1 cellular context compared by ENCODE assay signal in the genomic region with DNA sequence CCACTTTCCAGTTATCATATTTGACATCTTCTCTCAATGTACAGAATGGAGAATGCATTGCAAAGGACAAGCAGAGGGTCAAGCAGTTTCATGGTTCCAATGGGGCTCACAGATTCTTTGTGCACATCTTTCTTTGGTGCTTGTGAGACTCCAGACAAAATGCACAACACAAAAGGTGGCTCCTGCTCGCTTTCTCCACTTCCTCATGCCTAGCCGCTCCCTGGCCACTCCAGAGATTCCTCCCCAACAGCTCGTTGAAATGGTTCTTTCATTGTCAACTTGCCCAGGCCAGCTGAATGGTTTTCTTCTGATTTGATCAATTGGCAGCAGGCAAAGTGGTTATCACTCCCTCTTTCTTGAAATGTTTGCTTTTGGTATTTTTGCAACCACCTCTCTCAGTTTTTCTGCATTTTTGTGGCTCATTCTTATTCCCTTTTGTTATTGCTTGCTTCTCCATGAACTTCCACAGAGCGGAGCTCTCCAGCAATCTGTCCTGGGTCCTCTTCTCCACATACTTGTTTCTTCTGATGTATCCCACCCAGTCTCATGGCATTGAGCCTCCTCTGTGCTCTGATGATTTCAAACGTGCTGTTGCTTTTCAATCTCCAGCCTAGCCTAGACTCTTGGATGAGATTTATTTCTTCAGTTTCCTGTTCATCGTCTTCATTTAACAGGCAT.
TF ChIP-seq lines count a peak whose summit lies in the region.

No MANE protein-coding gene starts in this region.

TF ChIP-seq in H1, 55 proteins besides CTCF, POLR2A, EP300 and RAD21 (continued from another document):
- no peak for TF ChIP-seq CHD7 (IDR thresholded peaks at IDR 0.05; ENCODE audit: insufficient replicate concordance, low read length)
- no peak for TF ChIP-seq KDM4A (IDR thresholded peaks at IDR 0.05; ENCODE audit: low read depth, low read length, severe bottlenecking)
- no peak for TF ChIP-seq TAF7 (optimal IDR thresholded peaks at IDR 0.05; ENCODE audit: borderline replicate concordance, low read depth, low read length)
- no peak for TF ChIP-seq PHF8 (conservative IDR thresholded peaks at IDR 0.05; ENCODE audit: low read depth, low read length)
- TF ChIP-seq KDM1A (IDR thresholded peaks at IDR 0.05; ENCODE audit: borderline replicate concordance, low read length) = no peak
- TF ChIP-seq CTBP2 (IDR thresholded peaks at IDR 0.05; ENCODE audit: borderline replicate concordance, insufficient read depth, insufficient read length, low read length) = no peak
- TF ChIP-seq SIX5 (IDR thresholded peaks at IDR 0.05; ENCODE audit: low read depth, low read length) = no peak
- TF ChIP-seq USF2 (IDR thresholded peaks at IDR 0.05; ENCODE audit: low read length) = no peak
- TF ChIP-seq POU5F1 (IDR thresholded peaks at IDR 0.05; ENCODE audit: low read depth, low read length) = no peak
- no peak for TF ChIP-seq NRF1 (IDR thresholded peaks at IDR 0.05; ENCODE audit: low read depth, low read length)
- no peak for TF ChIP-seq HDAC2 (IDR thresholded peaks at IDR 0.05; ENCODE audit: borderline replicate concordance in 1 of 2, low read depth in 2 of 2, low read length in 2 of 2)
- no peak for TF ChIP-seq CEBPB (IDR thresholded peaks at IDR 0.05; ENCODE audit: low read depth, low read length)
- TF ChIP-seq ZNF274 (IDR thresholded peaks at IDR 0.05; ENCODE audit: borderline replicate concordance, extremely low read depth, low read length) = no peak
- no peak for TF ChIP-seq BRCA1 (IDR thresholded peaks at IDR 0.05; ENCODE audit: low read depth, low read length)
- TF ChIP-seq SIN3A (conservative IDR thresholded peaks at IDR 0.05 in 1 of 2, IDR thresholded peaks at IDR 0.05 in 1 of 2; ENCODE audit: low read depth in 1 of 2, low read length in 2 of 2) = no peak
- TF ChIP-seq, protein P1, sequence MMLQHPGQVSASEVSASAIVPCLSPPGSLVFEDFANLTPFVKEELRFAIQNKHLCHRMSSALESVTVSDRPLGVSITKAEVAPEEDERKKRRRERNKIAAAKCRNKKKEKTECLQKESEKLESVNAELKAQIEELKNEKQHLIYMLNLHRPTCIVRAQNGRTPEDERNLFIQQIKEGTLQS (IDR thresholded peaks at IDR 0.05; ENCODE audit: insufficient read depth, low read depth, low read length) = no peak
- no peak for TF ChIP-seq SP1 (IDR thresholded peaks at IDR 0.05; ENCODE audit: low read depth, low read length)
- no peak for TF ChIP-seq JUND (IDR thresholded peaks at IDR 0.05; ENCODE audit: low read length)
